In the genomic region with DNA sequence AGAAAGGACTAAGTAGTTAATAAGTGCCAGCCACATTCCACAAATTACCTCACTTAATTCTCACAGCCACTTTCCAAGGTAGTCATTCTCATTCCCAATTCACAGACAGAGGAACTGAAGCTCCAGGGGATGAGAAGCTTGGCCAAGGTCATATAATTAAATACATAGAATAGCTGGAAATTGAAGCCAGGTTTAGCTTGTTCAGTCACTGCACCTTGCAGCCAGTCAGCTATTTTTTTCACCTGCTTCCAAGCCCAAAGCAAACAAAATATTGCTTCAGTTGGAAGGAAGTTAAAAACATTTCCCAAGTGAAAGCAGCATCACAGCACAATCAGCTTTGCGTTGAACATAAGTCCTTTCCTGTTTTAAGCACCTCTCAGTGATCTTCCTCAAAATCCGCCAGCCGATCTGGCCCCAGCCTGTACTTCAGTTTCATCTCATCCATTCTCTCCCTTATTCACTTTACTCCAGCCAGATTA, we compare ENCODE assay signal across 16 cellular contexts. TPM values are rescaled to one million over a fixed set of nuclear protein-coding genes. Genes with fewer than 3 reads are reported as not detected.
DNase-seq lines count a peak whose midpoint lies in the region; ATAC-seq, FAIRE-seq and TF ChIP-seq lines count a peak whose summit lies in the region.
"Had no signal": no experiment of that assay in that cellular context is flagged by ENCODE, and none has a peak within 500 bp of the region (broad histone marks: within the 10 kb centered on the region; RNA-seq: fewer than 3 reads in every experiment).

No MANE protein-coding gene starts in this region.

- TF ChIP-seq POLR2A in endothelial cell of umbilical vein (IDR thresholded peaks at IDR 0.05; ENCODE audit: low read depth, low read length) (no peak), suprapubic skin (IDR thresholded peaks at IDR 0.05) (no peak)

- H3K9me1 ChIP-seq in endothelial cell of umbilical vein (replicated peaks; ENCODE audit: control insufficient read depth, extremely low read depth, insufficient read depth, low read length) = no peaks in the 10 kb centered on the region

- H3K27me3 Mint-ChIP-seq in type B pancreatic cell = peaks cover 6% of the 10 kb centered on the region
- peaks cover 36% of the 10 kb centered on the region for H3K27me3 Mint-ChIP-seq in stimulated activated naive CD8-positive, alpha-beta T cell treated with anti-CD3 and anti-CD28 coated beads, Interleukin-15, amount 100 ng/mL, for 72 hours

- no peak for ATAC-seq in stimulated activated naive CD8-positive, alpha-beta T cell treated with anti-CD3 and anti-CD28 coated beads, Interleukin-15, amount 100 ng/mL, for 72 hours
- ATAC-seq in GM18502 (IDR thresholded peaks at IDR 0.05; ENCODE audit: poor library complexity, unreplicated experiment) = no peak
- ATAC-seq: activated CD4-positive, CD25-positive, alpha-beta regulatory T cell treated with anti-CD3 and anti-CD28 coated beads, Interleukin-2, amount 50 U/mL, for 24 hours; sciatic nerve had no signal

- intact Hi-C loops in endothelial cell of umbilical vein (cut with micrococcal nuclease) = loop anchor here (5.0 kb wide), 1 partner anchor 76 kb away; no protein-coding TSS in a partner anchor

- TF ChIP-seq CTCF in endothelial cell of umbilical vein (IDR thresholded peaks at IDR 0.05; ENCODE audit: extremely low read depth in 1 of 2, insufficient read depth in 1 of 2, low read depth in 1 of 2, low read length in 2 of 2) (no peak), type B pancreatic cell (conservative IDR thresholded peaks at IDR 0.05) (no peak), suprapubic skin (IDR thresholded peaks at IDR 0.05) (no peak)

- TF ChIP-seq EP300 in suprapubic skin (IDR thresholded peaks at IDR 0.05) = no peak

- H3K27ac ChIP-seq in endothelial cell of umbilical vein (ENCODE audit: insufficient read depth, low read depth, low read length) (no peak overlapping the region), suprapubic skin (no peak overlapping the region)

- no TSS peak for BruUV-seq in endothelial cell of umbilical vein (replicated peaks; lab: Mats Ljungman, UMichigan)

- H3K79me2 ChIP-seq in endothelial cell of umbilical vein (ENCODE audit: control insufficient read depth, insufficient read depth, low read length) = peaks cover 8% of the 10 kb centered on the region

- POLR2A ChIA-PET in endothelial cell of umbilical vein (lab: Charles Lee) = interaction anchor here (1.1 kb wide), 1 partner anchor 66 kb away, joined by 3 read pairs; no protein-coding TSS in a partner anchor

- H3K4me3 Mint-ChIP-seq in type B pancreatic cell = peak overlapping the region; percentile 62
- H3K4me3 Mint-ChIP-seq in stimulated activated naive CD8-positive, alpha-beta T cell treated with anti-CD3 and anti-CD28 coated beads, Interleukin-15, amount 100 ng/mL, for 72 hours = no peak overlapping the region
- H3K4me3 Mint-ChIP-seq: naive B cell; stimulated activated naive CD8-positive, alpha-beta T cell treated with anti-CD3 and anti-CD28 coated beads, Interleukin-15, Interleukin-2, amounts not matched to agents 100 ng/mL and 50 ng/mL, for 24 hours had no signal

- dilution Hi-C loops in endothelial cell of umbilical vein (cut with MboI; ENCODE audit: extremely low pct_ligation_motif_present, low sequenced_read_pairs) = no loop called here

- H4K20me1 ChIP-seq in endothelial cell of umbilical vein (replicated peaks; ENCODE audit: control insufficient read depth, extremely low read depth, insufficient read depth, low read length) = no peaks in the 10 kb centered on the region

- peaks cover 22% of the 10 kb centered on the region for H3K4me1 Mint-ChIP-seq in type B pancreatic cell (ENCODE audit: unreplicated experiment)
- H3K4me1 Mint-ChIP-seq in stimulated activated naive CD8-positive, alpha-beta T cell treated with anti-CD3 and anti-CD28 coated beads, Interleukin-15, amount 100 ng/mL, for 72 hours = no peaks in the 10 kb centered on the region

- CTCF ChIA-PET in endothelial cell of umbilical vein (lab: Charles Lee) = interaction anchor here (0.8 to 1.8 kb wide), 5 partner anchors 30 to 77 kb away, joined by 3 to 9 read pairs (median 4); no protein-coding TSS in a partner anchor

- H3K36me3 ChIP-seq in endothelial cell of umbilical vein (ENCODE audit: control insufficient read depth in 2 of 2, extremely low read depth in 1 of 2, insufficient read depth in 2 of 2, low read length in 2 of 2) (peaks cover 0 to 2% of the 10 kb centered on the region in 2 experiments), mucosa of stomach (ENCODE audit: control insufficient read depth, insufficient read depth, low read length) (no peaks in the 10 kb centered on the region), suprapubic skin (no peaks in the 10 kb centered on the region)
- H3K36me3 ChIP-seq: adrenal gland had no signal

- H3K27me3 ChIP-seq in endothelial cell of umbilical vein (ENCODE audit: control insufficient read depth in 2 of 2, insufficient read depth in 2 of 2, low read length in 2 of 2) (no peaks in the 10 kb centered on the region), mucosa of stomach (ENCODE audit: control insufficient read depth, insufficient read depth, low read length) (no peaks in the 10 kb centered on the region), suprapubic skin (no peaks in the 10 kb centered on the region)
- H3K27me3 ChIP-seq: adrenal gland had no signal

- no peaks in the 10 kb centered on the region for H3K9me3 Mint-ChIP-seq in type B pancreatic cell
- H3K9me3 Mint-ChIP-seq in stimulated activated naive CD8-positive, alpha-beta T cell treated with anti-CD3 and anti-CD28 coated beads, Interleukin-15, amount 100 ng/mL, for 72 hours = no peaks in the 10 kb centered on the region
- H3K9me3 Mint-ChIP-seq: naive B cell; stimulated activated naive CD8-positive, alpha-beta T cell treated with anti-CD3 and anti-CD28 coated beads, Interleukin-15, Interleukin-2, amounts not matched to agents 100 ng/mL and 50 ng/mL, for 24 hours had no signal

- H3K4me1 ChIP-seq in endothelial cell of umbilical vein (ENCODE audit: control insufficient read depth, extremely low read depth, insufficient read depth, low read length) = peaks cover 7% of the 10 kb centered on the region
- peaks cover 31% of the 10 kb centered on the region for H3K4me1 ChIP-seq in mucosa of stomach (ENCODE audit: control insufficient read depth, insufficient read depth, low read length)
- H3K4me1 ChIP-seq in suprapubic skin = peaks cover 20% of the 10 kb centered on the region

- FAIRE-seq in endothelial cell of umbilical vein (lab: Jason Lieb, UNC) = no peak
- FAIRE-seq: A204.1 had no signal

- no peak overlapping the region for H2AFZ ChIP-seq in endothelial cell of umbilical vein (ENCODE audit: low read depth, low read length)

- H3K27ac Mint-ChIP-seq in type B pancreatic cell = no peak overlapping the region
- H3K27ac Mint-ChIP-seq in stimulated activated naive CD8-positive, alpha-beta T cell treated with anti-CD3 and anti-CD28 coated beads, Interleukin-15, amount 100 ng/mL, for 72 hours = no peak overlapping the region
- H3K27ac Mint-ChIP-seq: stimulated activated naive CD8-positive, alpha-beta T cell treated with anti-CD3 and anti-CD28 coated beads, Interleukin-15, Interleukin-2, amounts not matched to agents 100 ng/mL and 50 ng/mL, for 24 hours had no signal

- DNase-seq in NCI-H146 treated with DMSO at 0.1 percent for 48 hours (lab: John Stamatoyannopoulos, UW; ENCODE audit: unreplicated experiment) (peak; percentile 9), NCI-H146 (lab: John Stamatoyannopoulos, UW) (no peak), endothelial cell of umbilical vein (ENCODE audit: low read depth, low spot score) (peak; percentile 14), type B pancreatic cell (ENCODE audit: extremely low spot score, unreplicated experiment) (no peak), suprapubic skin (ENCODE audit: low spot score in 2 of 2) (no peak)
- DNase-seq in stimulated activated naive CD8-positive, alpha-beta T cell treated with anti-CD3 and anti-CD28 coated beads, Interleukin-15, amount 100 ng/mL, for 72 hours = no peak
- DNase-seq: activated T-cell treated with anti-CD3 and anti-CD28 coated beads for 4 hours, adrenal gland, HCEC 1CT, naive B cell had no signal

- H3K9ac ChIP-seq in endothelial cell of umbilical vein (replicated peaks; ENCODE audit: extremely low read depth, insufficient read depth, low read length) (no peak overlapping the region), mucosa of stomach (ENCODE audit: low read length) (peak overlapping the region; percentile 46)

- H3K4me2 ChIP-seq in endothelial cell of umbilical vein (ENCODE audit: insufficient read depth, low read length) = peak overlapping the region; percentile 12

- H3K9me3 ChIP-seq in endothelial cell of umbilical vein (replicated peaks; ENCODE audit: control insufficient read depth, insufficient read depth, low read length) (no peaks in the 10 kb centered on the region), mucosa of stomach (ENCODE audit: control insufficient read depth, low read length) (no peaks in the 10 kb centered on the region), suprapubic skin (no peaks in the 10 kb centered on the region)
- H3K9me3 ChIP-seq: adrenal gland had no signal

- H3K36me3 Mint-ChIP-seq in type B pancreatic cell = no peaks in the 10 kb centered on the region
- H3K36me3 Mint-ChIP-seq: naive B cell had no signal

- no peak overlapping the region for H3K4me3 ChIP-seq in endothelial cell of umbilical vein (replicated peaks in 1 of 3; ENCODE audit: insufficient read depth in 1 of 3, low read depth in 1 of 3, low read length in 3 of 3)
- no peak overlapping the region for H3K4me3 ChIP-seq in mucosa of stomach (ENCODE audit: low read length)
- H3K4me3 ChIP-seq in suprapubic skin = no peak overlapping the region

- WGBS in suprapubic skin = 46% methylated on average over 3 of the region's 3 CpGs

TF ChIP-seq in endothelial cell of umbilical vein, 7 proteins besides CTCF, POLR2A, EP300 and RAD21 (continues in another document):
- TF ChIP-seq MYC (IDR thresholded peaks at IDR 0.05; ENCODE audit: low read depth, low read length) (no peak), POLR2AphosphoS5 (IDR thresholded peaks at IDR 0.05; ENCODE audit: insufficient read depth, low read depth, low read length) (no peak), GATA2 (IDR thresholded peaks at IDR 0.05; ENCODE audit: insufficient read depth, insufficient read length, low read depth, low read length) (no peak), FOS (IDR thresholded peaks at IDR 0.05; ENCODE audit: borderline replicate concordance, insufficient read depth, low read length) (no peak), EZH2 (IDR thresholded peaks at IDR 0.05; ENCODE audit: borderline replicate concordance, low read depth, low read length, severe bottlenecking) (no peak)

RNA-seq across cellular contexts. Expression of gene ALDH1A1, which starts 4.8 kb away (rescaled TPM):
- 220 and 287 TPM in 2 replicates for total RNA-seq in endothelial cell of umbilical vein
- 73.4 and 91.1 TPM in 2 replicates for polyA plus RNA-seq in endothelial cell of umbilical vein
- polyA plus RNA-seq in endothelial cell of umbilical vein (2011; cell fraction: cytosol; rRNA removed) = 125 and 150 TPM in 2 replicates
- polyA plus RNA-seq in endothelial cell of umbilical vein (2011; cell fraction: nucleus; rRNA removed) = 110 and 121 TPM in 2 replicates
- 120 and 220 TPM in 2 replicates for polyA plus RNA-seq in endothelial cell of umbilical vein (2012)
- 138 and 175 TPM in 2 replicates for polyA minus RNA-seq in endothelial cell of umbilical vein
- not detected for polyA minus RNA-seq in endothelial cell of umbilical vein (2011; cell fraction: cytosol; rRNA and poly(A)+ RNA removed)
- 108 and 116 TPM in 2 replicates for polyA minus RNA-seq in endothelial cell of umbilical vein (2011; cell fraction: nucleus; rRNA and poly(A)+ RNA removed)
- total RNA-seq in type B pancreatic cell (ENCODE audit: low replicate concordance) = 242 and 417 TPM in 2 replicates
- 10 to 100 TPM in 3 of 4 donors, 1 to 10 TPM in 1; 7.7 to 19.2 (median 11.2) TPM for total RNA-seq in suprapubic skin

Comparison
In these comparisons a context has a peak if more than half of its experiments do, and no peak if none do; other contexts are left out.
1. DNase-seq: peak in NCI-H146 treated with DMSO at 0.1 percent for 48 hours (single experiment) and endothelial cell of umbilical vein (single experiment); none in NCI-H146 (single experiment), type B pancreatic cell (single experiment), stimulated activated naive CD8-positive, alpha-beta T cell treated with anti-CD3 and anti-CD28 coated beads, Interleukin-15, amount 100 ng/mL, for 72 hours (0 of 2) and suprapubic skin (0 of 2).
2. RNA of gene ALDH1A1, which starts 4.8 kb away (total RNA-seq): 220 to 287 TPM in endothelial cell of umbilical vein and 242 to 417 TPM in type B pancreatic cell; 7.7 to 19.2 TPM in suprapubic skin; every median in the first group is over 10 times any median in the second.